Comparison of ENCODE assay signal across 28 cellular contexts in the genomic region with DNA sequence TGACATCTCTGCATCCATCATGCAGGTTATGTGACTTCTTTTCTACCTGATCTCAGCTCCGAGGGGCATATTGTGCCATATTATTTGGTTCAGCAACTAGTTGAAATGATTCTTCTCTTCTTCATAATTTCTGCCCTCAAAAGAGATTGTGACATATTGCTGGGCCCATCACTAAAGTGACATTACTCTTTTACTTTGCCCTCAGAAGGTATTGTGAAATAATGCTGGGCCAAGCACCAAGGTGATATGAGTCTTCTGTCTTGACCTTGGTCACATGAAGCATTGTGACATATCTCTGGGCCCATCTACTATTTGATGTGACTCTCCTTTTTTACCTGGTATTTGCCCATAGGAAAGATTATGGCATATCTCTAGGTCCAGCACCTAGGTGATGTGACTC.
"Had no signal": no experiment of that assay in that cellular context is flagged by ENCODE, and none has a peak within 500 bp of the region (broad histone marks: within the 10 kb centered on the region; RNA-seq: fewer than 3 reads in every experiment).

No MANE protein-coding gene starts in this region.

- H3K27me3 ChIP-seq: colonic mucosa, esophagus squamous epithelium, gastrocnemius medialis, heart right ventricle, left lung had no signal

- H3K36me3 Mint-ChIP-seq: memory B cell; naive thymus-derived CD4-positive, alpha-beta T cell had no signal

- DNase-seq: colonic mucosa; cortex of kidney; effector CD8-positive, alpha-beta T cell; effector memory CD8-positive, alpha-beta T cell; endodermal cell; erythroblast; esophagus squamous epithelium; foreskin fibroblast; foreskin melanocyte; gastrocnemius medialis; glutamatergic neuron; head of caudate nucleus; heart right ventricle; hippocampal formation; left cardiac atrium; left lung; left ventricle myocardium superior; lower lobe of right lung; mesendoderm; midbrain; naive thymus-derived CD4-positive, alpha-beta T cell had no signal

- H3K4me1 ChIP-seq: colonic mucosa, esophagus squamous epithelium, gastrocnemius medialis, heart right ventricle, left lung, lower lobe of right lung had no signal

- FAIRE-seq: endometrium, islet of Langerhans, keratinocyte had no signal

- H3K27ac Mint-ChIP-seq: dendritic cell treated with granulocyte-macrophage colony-stimulating factor and Interleukin-4, amounts not matched to agents 40 ng/mL and 50 ng/mL, for 4 days; effector memory CD8-positive, alpha-beta T cell; endodermal cell; memory B cell; naive thymus-derived CD4-positive, alpha-beta T cell had no signal

- ATAC-seq: effector memory CD8-positive, alpha-beta T cell; esophagus mucosa; gastrocnemius medialis; heart right ventricle; left cardiac atrium; left lung; left ventricle myocardium superior; lower lobe of right lung; naive thymus-derived CD4-positive, alpha-beta T cell had no signal

- H3K9me3 Mint-ChIP-seq: effector memory CD8-positive, alpha-beta T cell; memory B cell had no signal

- H3K4me3 Mint-ChIP-seq: dendritic cell treated with granulocyte-macrophage colony-stimulating factor and Interleukin-4, amounts not matched to agents 40 ng/mL and 50 ng/mL, for 4 days; effector memory CD8-positive, alpha-beta T cell; endodermal cell; memory B cell; naive thymus-derived CD4-positive, alpha-beta T cell had no signal

- H3K4me3 ChIP-seq: colonic mucosa, esophagus squamous epithelium, gastrocnemius medialis, heart right ventricle, left lung, lower lobe of right lung had no signal

- H3K27me3 Mint-ChIP-seq: dendritic cell treated with granulocyte-macrophage colony-stimulating factor and Interleukin-4, amounts not matched to agents 40 ng/mL and 50 ng/mL, for 4 days; effector memory CD8-positive, alpha-beta T cell; memory B cell; naive thymus-derived CD4-positive, alpha-beta T cell had no signal

- H3K9me3 ChIP-seq: colonic mucosa, esophagus squamous epithelium, gastrocnemius medialis, heart right ventricle, left lung, lower lobe of right lung had no signal

- H3K36me3 ChIP-seq: colonic mucosa, esophagus squamous epithelium, gastrocnemius medialis, heart right ventricle, left lung, lower lobe of right lung had no signal

- H3K4me1 Mint-ChIP-seq: endodermal cell; memory B cell; naive thymus-derived CD4-positive, alpha-beta T cell had no signal

- H3K27ac ChIP-seq: colonic mucosa, epithelial cell of prostate, esophagus squamous epithelium, gastrocnemius medialis, heart right ventricle, left lung, lower lobe of right lung had no signal
